ENCODE assay signal across 1 cellular context in genomic region chr13:113153810-113154748, GRCh38.
TF ChIP-seq lines count a peak whose summit lies in the region.

No MANE protein-coding gene starts in this region.

TF ChIP-seq in K562, 482 proteins besides CTCF, POLR2A, EP300 and RAD21 (continued from another document and continues in another):
- TF ChIP-seq CXXC5 (CRISPR knock-in tag; IDR thresholded peaks at IDR 0.05) (peak; percentile 72), HDAC3 (IDR thresholded peaks at IDR 0.05; ENCODE audit: borderline replicate concordance, partially characterized antibody) (no peak), SNIP1 (IDR thresholded peaks at IDR 0.05; ENCODE audit: low read depth) (no peak), RBFOX2 (IDR thresholded peaks at IDR 0.05; ENCODE audit: low read depth, low read length) (peak; percentile 62; the same call in 1 of the 2 replicates), PHB2 (IDR thresholded peaks at IDR 0.05; ENCODE audit: low read depth) (no peak), PML (IDR thresholded peaks at IDR 0.05; ENCODE audit: low read length) (no peak), RBM14 (IDR thresholded peaks at IDR 0.05; ENCODE audit: borderline replicate concordance, insufficient read depth, low read depth, low read length) (no peak), ZKSCAN1 (IDR thresholded peaks at IDR 0.05; ENCODE audit: low read depth, low read length) (no peak), ZFX (CRISPR knock-in tag; IDR thresholded peaks at IDR 0.05) (peak; percentile 59), CBFA2T2 (conservative IDR thresholded peaks at IDR 0.05) (0 out of 2 replicates have a peak, but pooled peaks have one; percentile 2), TBP (optimal IDR thresholded peaks at IDR 0.05; ENCODE audit: low read depth, low read length) (peak; percentile 37), MED1 (CRISPR knock-in tag; IDR thresholded peaks at IDR 0.05; ENCODE audit: borderline replicate concordance) (no peak), AFF4 (CRISPR knock-in tag; IDR thresholded peaks at IDR 0.05) (no peak), ARID2 (IDR thresholded peaks at IDR 0.05) (no peak), TOE1 (IDR thresholded peaks at IDR 0.05; ENCODE audit: borderline replicate concordance) (no peak), TOE1 (CRISPR knock-in tag; IDR thresholded peaks at IDR 0.05; ENCODE audit: borderline replicate concordance, low read depth) (no peak), ZBTB9 (CRISPR knock-in tag; IDR thresholded peaks at IDR 0.05) (no peak), VEZF1 (CRISPR knock-in tag; IDR thresholded peaks at IDR 0.05) (peak; percentile 98), POLR3G (IDR thresholded peaks at IDR 0.05; ENCODE audit: extremely low read depth, insufficient read length, insufficient replicate concordance) (no peak), HDAC2 (IDR thresholded peaks at IDR 0.05) (no peak), HNRNPL (IDR thresholded peaks at IDR 0.05; ENCODE audit: low read depth, low read length) (no peak), E2F6 (IDR thresholded peaks at IDR 0.05; ENCODE audit: borderline replicate concordance in 1 of 2, extremely low read depth in 1 of 2, insufficient read depth in 1 of 2, insufficient read length in 1 of 2, low read depth in 1 of 2, low read length in 1 of 2, poor library complexity in 1 of 2, severe bottlenecking in 1 of 2) (peak in 1 of 2 experiments; percentile 68), TAL1 (IDR thresholded peaks at IDR 0.05) (no peak), PURB (CRISPR knock-in tag; IDR thresholded peaks at IDR 0.05; ENCODE audit: low read depth) (no peak), ZNF445 (CRISPR knock-in tag; IDR thresholded peaks at IDR 0.05; ENCODE audit: low read depth) (no peak), AFF1 (IDR thresholded peaks at IDR 0.05; ENCODE audit: low read depth in 1 of 2, partially characterized antibody in 2 of 2) (no peak), ZNF146 (CRISPR knock-in tag; IDR thresholded peaks at IDR 0.05; ENCODE audit: unreplicated experiment) (no peak), ZNF124 (CRISPR knock-in tag; IDR thresholded peaks at IDR 0.05) (no peak), ELF4 (CRISPR knock-in tag; IDR thresholded peaks at IDR 0.05) (no peak), RBM17 (IDR thresholded peaks at IDR 0.05; ENCODE audit: borderline replicate concordance, low read depth, low read length) (no peak), HDAC6 (IDR thresholded peaks at IDR 0.05; ENCODE audit: low read depth, low read length) (no peak), ZNF217 (CRISPR knock-in tag; IDR thresholded peaks at IDR 0.05) (no peak), TBL1XR1 (IDR thresholded peaks at IDR 0.05; ENCODE audit: low read length in 2 of 2) (no peak), MTA3 (IDR thresholded peaks at IDR 0.05; ENCODE audit: borderline replicate concordance) (no peak), ZNF311 (CRISPR knock-in tag; IDR thresholded peaks at IDR 0.05) (no peak), PPARD (CRISPR knock-in tag; IDR thresholded peaks at IDR 0.05) (no peak), ZNF75A (CRISPR knock-in tag; IDR thresholded peaks at IDR 0.05) (no peak), GTF2A2 (tag; IDR thresholded peaks at IDR 0.05) (no peak), MYC (IDR thresholded peaks at IDR 0.05; ENCODE audit: low read depth, low read length) (peak; percentile 63), MYC (CRISPR knock-in tag; IDR thresholded peaks at IDR 0.05; ENCODE audit: borderline replicate concordance, low read depth) (no peak), ZNF785 (CRISPR knock-in tag; IDR thresholded peaks at IDR 0.05) (no peak)
- TF ChIP-seq, protein P1, sequence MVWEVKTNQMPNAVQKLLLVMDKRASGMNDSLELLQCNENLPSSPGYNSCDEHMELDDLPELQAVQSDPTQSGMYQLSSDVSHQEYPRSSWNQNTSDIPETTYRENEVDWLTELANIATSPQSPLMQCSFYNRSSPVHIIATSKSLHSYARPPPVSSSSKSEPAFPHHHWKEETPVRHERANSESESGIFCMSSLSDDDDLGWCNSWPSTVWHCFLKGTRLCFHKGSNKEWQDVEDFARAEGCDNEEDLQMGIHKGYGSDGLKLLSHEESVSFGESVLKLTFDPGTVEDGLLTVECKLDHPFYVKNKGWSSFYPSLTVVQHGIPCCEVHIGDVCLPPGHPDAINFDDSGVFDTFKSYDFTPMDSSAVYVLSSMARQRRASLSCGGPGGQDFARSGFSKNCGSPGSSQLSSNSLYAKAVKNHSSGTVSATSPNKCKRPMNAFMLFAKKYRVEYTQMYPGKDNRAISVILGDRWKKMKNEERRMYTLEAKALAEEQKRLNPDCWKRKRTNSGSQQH (CRISPR knock-in tag; IDR thresholded peaks at IDR 0.05): no peak
- TF ChIP-seq, protein P2, sequence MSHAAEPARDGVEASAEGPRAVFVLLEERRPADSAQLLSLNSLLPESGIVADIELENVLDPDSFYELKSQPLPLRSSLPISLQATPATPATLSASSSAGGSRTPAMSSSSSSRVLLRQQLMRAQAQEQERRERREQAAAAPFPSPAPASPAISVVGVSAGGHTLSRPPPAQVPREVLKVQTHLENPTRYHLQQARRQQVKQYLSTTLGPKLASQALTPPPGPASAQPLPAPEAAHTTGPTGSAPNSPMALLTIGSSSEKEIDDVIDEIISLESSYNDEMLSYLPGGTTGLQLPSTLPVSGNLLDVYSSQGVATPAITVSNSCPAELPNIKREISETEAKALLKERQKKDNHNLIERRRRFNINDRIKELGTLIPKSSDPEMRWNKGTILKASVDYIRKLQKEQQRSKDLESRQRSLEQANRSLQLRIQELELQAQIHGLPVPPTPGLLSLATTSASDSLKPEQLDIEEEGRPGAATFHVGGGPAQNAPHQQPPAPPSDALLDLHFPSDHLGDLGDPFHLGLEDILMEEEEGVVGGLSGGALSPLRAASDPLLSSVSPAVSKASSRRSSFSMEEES (CRISPR knock-in tag; IDR thresholded peaks at IDR 0.05): peak; percentile 46; the same call in 1 of the 2 replicates
- TF ChIP-seq, protein P3, sequence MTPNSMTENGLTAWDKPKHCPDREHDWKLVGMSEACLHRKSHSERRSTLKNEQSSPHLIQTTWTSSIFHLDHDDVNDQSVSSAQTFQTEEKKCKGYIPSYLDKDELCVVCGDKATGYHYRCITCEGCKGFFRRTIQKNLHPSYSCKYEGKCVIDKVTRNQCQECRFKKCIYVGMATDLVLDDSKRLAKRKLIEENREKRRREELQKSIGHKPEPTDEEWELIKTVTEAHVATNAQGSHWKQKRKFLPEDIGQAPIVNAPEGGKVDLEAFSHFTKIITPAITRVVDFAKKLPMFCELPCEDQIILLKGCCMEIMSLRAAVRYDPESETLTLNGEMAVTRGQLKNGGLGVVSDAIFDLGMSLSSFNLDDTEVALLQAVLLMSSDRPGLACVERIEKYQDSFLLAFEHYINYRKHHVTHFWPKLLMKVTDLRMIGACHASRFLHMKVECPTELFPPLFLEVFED (CRISPR knock-in tag; conservative IDR thresholded peaks at IDR 0.05): no peak
- TF ChIP-seq, protein P4, sequence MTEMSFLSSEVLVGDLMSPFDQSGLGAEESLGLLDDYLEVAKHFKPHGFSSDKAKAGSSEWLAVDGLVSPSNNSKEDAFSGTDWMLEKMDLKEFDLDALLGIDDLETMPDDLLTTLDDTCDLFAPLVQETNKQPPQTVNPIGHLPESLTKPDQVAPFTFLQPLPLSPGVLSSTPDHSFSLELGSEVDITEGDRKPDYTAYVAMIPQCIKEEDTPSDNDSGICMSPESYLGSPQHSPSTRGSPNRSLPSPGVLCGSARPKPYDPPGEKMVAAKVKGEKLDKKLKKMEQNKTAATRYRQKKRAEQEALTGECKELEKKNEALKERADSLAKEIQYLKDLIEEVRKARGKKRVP (CRISPR knock-in tag; IDR thresholded peaks at IDR 0.05): no peak
- TF ChIP-seq, protein P5, sequence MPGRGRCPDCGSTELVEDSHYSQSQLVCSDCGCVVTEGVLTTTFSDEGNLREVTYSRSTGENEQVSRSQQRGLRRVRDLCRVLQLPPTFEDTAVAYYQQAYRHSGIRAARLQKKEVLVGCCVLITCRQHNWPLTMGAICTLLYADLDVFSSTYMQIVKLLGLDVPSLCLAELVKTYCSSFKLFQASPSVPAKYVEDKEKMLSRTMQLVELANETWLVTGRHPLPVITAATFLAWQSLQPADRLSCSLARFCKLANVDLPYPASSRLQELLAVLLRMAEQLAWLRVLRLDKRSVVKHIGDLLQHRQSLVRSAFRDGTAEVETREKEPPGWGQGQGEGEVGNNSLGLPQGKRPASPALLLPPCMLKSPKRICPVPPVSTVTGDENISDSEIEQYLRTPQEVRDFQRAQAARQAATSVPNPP (IDR thresholded peaks at IDR 0.05; ENCODE audit: borderline replicate concordance, insufficient read depth, insufficient read length): no peak
